21 cellular contexts compared by ENCODE assay signal in genomic region chr10:67861750-67862460, GRCh38. TPM values are rescaled to one million over a fixed set of nuclear protein-coding genes. Genes with fewer than 3 reads are reported as not detected.
DNase-seq lines count a peak whose midpoint lies in the region; ATAC-seq and TF ChIP-seq lines count a peak whose summit lies in the region.
"Had no signal": no experiment of that assay in that cellular context is flagged by ENCODE, and none has a peak within 500 bp of the region (broad histone marks: within the 10 kb centered on the region; RNA-seq: fewer than 3 reads in every experiment).

No MANE protein-coding gene starts in this region.

- CTCF ChIA-PET in OCI-LY7 (lab: Charles Lee; ENCODE audit: unreplicated experiment): interaction anchor here (0.6 to 1.5 kb wide), 2 partner anchors 22 to 486 kb away, joined by 3 read pairs; no protein-coding TSS in a partner anchor

- BruUV-seq in OCI-LY7 (replicated peaks; lab: Mats Ljungman, UMichigan): no TSS peak

- no peak overlapping the region for H3K27ac ChIP-seq in OCI-LY7 (ENCODE audit: low read depth, low read length, poor library complexity, severe bottlenecking)
- H3K27ac ChIP-seq in iPS DF 6.9 (ENCODE audit: low read length): peak overlapping the region; percentile 19
- no peak overlapping the region for H3K27ac ChIP-seq in sigmoid colon
- H3K27ac ChIP-seq: uterus had no signal

- no peak for TF ChIP-seq EP300 in sigmoid colon (IDR thresholded peaks at IDR 0.05)

- POLR2A ChIA-PET in OCI-LY7 (lab: Charles Lee): interaction anchor here (0.6 to 1.1 kb wide), 7 partner anchors 9 to 344 kb away, joined by 3 to 5 read pairs (median 4); partner anchors contain the start of gene SIRT1

- H3K36me3 ChIP-seq in OCI-LY7 (ENCODE audit: insufficient read depth, low read length) (no peaks in the 10 kb centered on the region), iPS DF 6.9 (ENCODE audit: control insufficient read depth, insufficient read depth, low read length) (no peaks in the 10 kb centered on the region), sigmoid colon (no peaks in the 10 kb centered on the region)
- H3K36me3 ChIP-seq: uterus had no signal

- H3K9me2 ChIP-seq in OCI-LY7 (ENCODE audit: insufficient read depth, low read length): no peaks in the 10 kb centered on the region

- WGBS in iPS DF 6.9 (ENCODE audit: insufficient coverage, insufficient read length): no CpG with 5 or more reads among the region's 4 CpGs
- 72 to 83% methylated on average over 4 of the region's 4 CpGs for WGBS in sigmoid colon, 2 donors

- H3K4me1 ChIP-seq in OCI-LY7 (ENCODE audit: insufficient read depth, low read length, poor library complexity, severe bottlenecking) (peaks cover 17% of the 10 kb centered on the region), iPS DF 6.9 (ENCODE audit: control insufficient read depth, insufficient read depth, low read length) (peaks cover 4% of the 10 kb centered on the region), sigmoid colon (no peaks in the 10 kb centered on the region)
- H3K4me1 ChIP-seq: uterus had no signal

- no peaks in the 10 kb centered on the region for H3K27me3 ChIP-seq in iPS DF 6.9 (ENCODE audit: control insufficient read depth, insufficient read depth, low read length)
- H3K27me3 ChIP-seq in sigmoid colon: no peaks in the 10 kb centered on the region
- H3K27me3 ChIP-seq: uterus had no signal

- H3K4me2 ChIP-seq in OCI-LY7 (ENCODE audit: low read length): no peak overlapping the region; the same call in 1 of the 2 replicates

- no peaks in the 10 kb centered on the region for H3K79me2 ChIP-seq in OCI-LY7 (ENCODE audit: insufficient read depth, low read depth, low read length)

- H2AFZ ChIP-seq in OCI-LY7 (ENCODE audit: low read length): peak overlapping the region; percentile 55; the same call in 1 of the 2 replicates

- H3K9me3 ChIP-seq in OCI-LY7 (ENCODE audit: low read length): no peaks in the 10 kb centered on the region
- no peaks in the 10 kb centered on the region for H3K9me3 ChIP-seq in iPS DF 6.9 (ENCODE audit: control insufficient read depth, insufficient read depth, low read length)
- H3K9me3 ChIP-seq in sigmoid colon: no peaks in the 10 kb centered on the region
- H3K9me3 ChIP-seq: uterus had no signal

- DNase-seq in NCI-H2227 (lab: John Stamatoyannopoulos, UW; ENCODE audit: unreplicated experiment): peak; percentile 4
- no peak for DNase-seq in NCI-H2227 treated with DMSO at 0.1 percent for 48 hours (lab: John Stamatoyannopoulos, UW)
- no peak for DNase-seq in OCI-LY7 (ENCODE audit: low spot score)
- DNase-seq in iPS DF 6.9 (ENCODE audit: low read depth, low spot score): peak; percentile 50
- peak; percentile 32 for DNase-seq in renal cortical epithelial cell (ENCODE audit: low read depth)
- no peak for DNase-seq in sigmoid colon
- DNase-seq in left ventricle myocardium superior: no peak
- no peak for DNase-seq in stimulated activated CD4-positive, alpha-beta T cell treated with anti-CD3 and anti-CD28 coated beads, Interleukin-4, amount 100 ng/mL, for 24 hours
- DNase-seq: activated CD4-positive, alpha-beta T cell treated with anti-CD3 and anti-CD28 coated beads, Interleukin-2, amount 50 U/mL, for 1 hour; activated CD8-positive, alpha-beta memory T cell treated with anti-CD3 and anti-CD28 coated beads, Interleukin-2, amount 50 U/mL, for 4 hours; activated effector memory CD4-positive, alpha-beta T cell treated with Interleukin-2 at 50 U/mL for 16 hours; DND-41; glutamatergic neuron; Karpas-422; NCI-H187 treated with DMSO at 0.1 percent for 48 hours; NCI-H526 treated with DMSO at 0.1 percent for 48 hours; occipital lobe; right cardiac atrium; SHP77 treated with DMSO at 0.1 percent for 48 hours; uterus had no signal

- TF ChIP-seq CTCF in OCI-LY7 (conservative IDR thresholded peaks at IDR 0.05; ENCODE audit: low read length) (no peak), sigmoid colon (IDR thresholded peaks at IDR 0.05) (no peak)

- no peaks in the 10 kb centered on the region for H4K20me1 ChIP-seq in OCI-LY7 (ENCODE audit: insufficient read depth, low read length)

- H3K4me3 ChIP-seq in OCI-LY7 (ENCODE audit: low read depth, low read length, poor library complexity, severe bottlenecking) (no peak overlapping the region), iPS DF 6.9 (ENCODE audit: low read length) (no peak overlapping the region; the same call in 1 of the 2 replicates), sigmoid colon (no peak overlapping the region)
- H3K4me3 ChIP-seq: uterus had no signal

- TF ChIP-seq POLR2A in sigmoid colon (IDR thresholded peaks at IDR 0.05): no peak

- intact Hi-C loops in OCI-LY7 (cut with micrococcal nuclease; ENCODE audit: unreplicated experiment): no loop called here
- intact Hi-C loops in sigmoid colon (cut with DNase I): no loop called here
- intact Hi-C loops in left ventricle myocardium superior (cut with micrococcal nuclease): no loop called here

- ATAC-seq in left ventricle myocardium superior: no peak
- ATAC-seq: right cardiac atrium had no signal

RNA-seq across cellular contexts. Expression of gene SIRT1, which starts 22.6 kb away (rescaled TPM):
- total RNA-seq in OCI-LY7 (2014; rRNA removed; shearing (Covaris generic)): 18.0 and 20.4 TPM in 2 replicates
- 35.8 and 39.2 TPM in 2 replicates for total RNA-seq in OCI-LY7 (2022)
- total RNA-seq in renal cortical epithelial cell: 11.6 and 23.9 TPM in 2 replicates
- 10 to 100 TPM; 22.4 to 38.2 (median 33.9) TPM for total RNA-seq in sigmoid colon
- polyA plus RNA-seq in sigmoid colon: 10 to 100 TPM; 11.1 to 12.6 (median 11.8) TPM
- total RNA-seq in left ventricle myocardium superior: 16.5 TPM

RNA-seq across cellular contexts. Expression of gene DNAJC12, which starts 23.9 kb away (rescaled TPM):
- total RNA-seq in OCI-LY7 (2014; rRNA removed; shearing (Covaris generic)): 12.8 and 13.0 TPM in 2 replicates
- total RNA-seq in OCI-LY7 (2022): 18.9 and 19.4 TPM in 2 replicates
- total RNA-seq in renal cortical epithelial cell: 3.0 and 13.3 TPM in 2 replicates
- 10 to 100 TPM in 3 of 4 donors, 1 to 10 TPM in 1; 7.2 to 18.5 (median 11.4) TPM for total RNA-seq in sigmoid colon
- 10 to 100 TPM; 10.5 to 51.1 (median 51.1) TPM for polyA plus RNA-seq in sigmoid colon
- total RNA-seq in left ventricle myocardium superior: 4.3 TPM
- total RNA-seq: B cell had no signal

Comparison
In these comparisons a context has a peak if more than half of its experiments do, and no peak if none do; other contexts are left out.
1. DNase-seq: peak in NCI-H2227 (single experiment), iPS DF 6.9 (single experiment) and renal cortical epithelial cell (single experiment); none in NCI-H2227 treated with DMSO at 0.1 percent for 48 hours (single experiment), OCI-LY7 (single experiment), sigmoid colon (single experiment), left ventricle myocardium superior (single experiment) and stimulated activated CD4-positive, alpha-beta T cell treated with anti-CD3 and anti-CD28 coated beads, Interleukin-4, amount 100 ng/mL, for 24 hours (single experiment).